14 cellular contexts compared by ENCODE assay signal in the genomic region with DNA sequence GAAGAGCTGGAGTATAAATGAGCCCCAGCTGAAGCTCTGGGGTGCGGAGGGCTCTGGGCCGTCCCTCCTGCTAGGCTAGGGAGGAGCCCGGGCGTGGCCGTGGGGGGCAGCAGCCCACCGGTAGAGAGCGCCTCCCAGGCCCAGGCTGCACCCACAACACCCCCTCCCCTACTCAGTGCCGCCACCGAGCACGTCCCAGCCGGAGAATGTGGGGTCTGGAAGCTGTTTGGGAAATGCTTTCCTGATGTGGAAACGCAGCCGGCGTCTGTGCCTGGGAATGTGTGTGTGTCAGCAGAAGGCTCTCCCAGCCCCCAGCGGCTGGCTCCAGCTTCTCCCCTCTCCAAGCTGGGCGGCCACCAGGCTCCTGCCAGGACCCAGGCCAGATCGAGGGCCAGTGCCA.
DNase-seq lines count a peak whose midpoint lies in the region; ATAC-seq lines count a peak whose summit lies in the region.
"Had no signal": no experiment of that assay in that cellular context is flagged by ENCODE, and none has a peak within 500 bp of the region (broad histone marks: within the 10 kb centered on the region; RNA-seq: fewer than 3 reads in every experiment).

No MANE protein-coding gene starts in this region.

- ATAC-seq in GM18909 (IDR thresholded peaks at IDR 0.05; ENCODE audit: poor library complexity, unreplicated experiment), result no peak
- ATAC-seq: CD8-positive, alpha-beta T cell; HCT116 had no signal

- DNase-seq in SK-N-MC (ENCODE audit: low read depth, low spot score) (peak; percentile 6), mucosa of gallbladder (ENCODE audit: low spot score) (peak; percentile 32), OCI-M2 (lab: John Stamatoyannopoulos, UW; ENCODE audit: unreplicated experiment) (no peak), SK-N-DZ (ENCODE audit: low spot score) (no peak), NCI-H128 (lab: John Stamatoyannopoulos, UW; ENCODE audit: unreplicated experiment) (no peak)
- DNase-seq: CD8-positive, alpha-beta T cell; COR-L47; DMS153; DMS79 treated with DMSO at 0.1 percent for 48 hours; GF-D8; GM23248 had no signal

- peaks cover 27 to 95% (median 82%) of the 10 kb centered on the region in 10 experiments for H3K4me1 ChIP-seq in BLaER1 treated with 17β-estradiol and CSF1 and Interleukin-3, amounts not matched to agents 10 nM and 100 nM

- H3K27me3 ChIP-seq in BLaER1 treated with 17β-estradiol and CSF1 and Interleukin-3, amounts not matched to agents 10 nM and 100 nM, result no peaks in the 10 kb centered on the region

- H3K9me3 ChIP-seq in BLaER1 treated with 17β-estradiol and CSF1 and Interleukin-3, amounts not matched to agents 10 nM and 100 nM (replicated peaks in 1 of 11), result no peaks in the 10 kb centered on the region
- H3K9me3 ChIP-seq in SK-N-MC (ENCODE audit: low read depth, low read length), result no peaks in the 10 kb centered on the region

- H3K4me2 ChIP-seq in BLaER1 treated with 17β-estradiol and CSF1 and Interleukin-3, amounts not matched to agents 10 nM and 100 nM, result peak overlapping the region in 9 of 11 experiments; percentile 58 to 98 (median 92); a peak in 18 of 22 replicates

- no peak overlapping the region for H3K27ac ChIP-seq in BLaER1 treated with 17β-estradiol and CSF1 and Interleukin-3, amounts not matched to agents 10 nM and 100 nM
- H3K27ac ChIP-seq in SK-N-MC, result peak overlapping the region; percentile 42; the same call in 1 of the 2 replicates
- H3K27ac ChIP-seq: GM23248 had no signal

- H3K9ac ChIP-seq in BLaER1 treated with 17β-estradiol and CSF1 and Interleukin-3, amounts not matched to agents 10 nM and 100 nM, result no peak overlapping the region; a peak in 1 of 22 replicates
- H3K9ac ChIP-seq in SK-N-MC (ENCODE audit: insufficient read length), result no peak overlapping the region
- H3K9ac ChIP-seq: GM23248 had no signal

- no peak overlapping the region for H3K4me3 ChIP-seq in BLaER1 treated with 17β-estradiol and CSF1 and Interleukin-3, amounts not matched to agents 10 nM and 100 nM
- H3K4me3 ChIP-seq in SK-N-MC, result peak overlapping the region; percentile 12; the same call in 1 of the 2 replicates
- H3K4me3 ChIP-seq: GM23248 had no signal

- peaks cover 0 to 97% (median 97%) of the 10 kb centered on the region in 11 experiments; a peak in 18 of 22 replicates for H4K20me1 ChIP-seq in BLaER1 treated with 17β-estradiol and CSF1 and Interleukin-3, amounts not matched to agents 10 nM and 100 nM

- H3K36me3 ChIP-seq in BLaER1 treated with 17β-estradiol and CSF1 and Interleukin-3, amounts not matched to agents 10 nM and 100 nM, result no peaks in the 10 kb centered on the region
- no peaks in the 10 kb centered on the region for H3K36me3 ChIP-seq in SK-N-MC (ENCODE audit: insufficient read depth, low read length)

Comparison
In these comparisons a context has a peak if more than half of its experiments do, and no peak if none do; other contexts are left out.
1. DNase-seq: peak in SK-N-MC (single experiment) and mucosa of gallbladder (single experiment); none in OCI-M2 (single experiment), SK-N-DZ (single experiment) and NCI-H128 (single experiment).